ENCODE assay signal across 15 cellular contexts in genomic region chr1:170927955-170928850, GRCh38. TPM values are rescaled to one million over a fixed set of nuclear protein-coding genes. Genes with fewer than 3 reads are reported as not detected.
A peak's percentile ranks its signal among the peaks of the same experiment; 100 is the strongest.
DNase-seq lines count a peak whose midpoint lies in the region; ATAC-seq and TF ChIP-seq lines count a peak whose summit lies in the region.
"Had no signal": no experiment of that assay in that cellular context is flagged by ENCODE, and none has a peak within 500 bp of the region (broad histone marks: within the 10 kb centered on the region; RNA-seq: fewer than 3 reads in every experiment).

No MANE protein-coding gene starts in this region.

- H3K9me3 Mint-ChIP-seq in WTC11 (peaks cover 6% of the 10 kb centered on the region; the same call in 1 of the 2 replicates), type B pancreatic cell (no peaks in the 10 kb centered on the region), Calu3 (ENCODE audit: low read depth, unreplicated experiment) (no peaks in the 10 kb centered on the region)
- H3K9me3 Mint-ChIP-seq: activated naive CD8-positive, alpha-beta T cell treated with anti-CD3 and anti-CD28 coated beads, Interleukin-2, amount 50 U/mL, for 24 hours had no signal

- POLR2A ChIA-PET in WTC11 (lab: Charles Lee) = no interaction called here

- peak; percentile 43; the same call in 1 of the 2 replicates for ATAC-seq in WTC11
- no peak for ATAC-seq in HG03196 (IDR thresholded peaks at IDR 0.05; ENCODE audit: unreplicated experiment)
- ATAC-seq in GM19455 (IDR thresholded peaks at IDR 0.05; ENCODE audit: unreplicated experiment) = no peak
- ATAC-seq: activated CD8-positive, alpha-beta T cell treated with anti-CD3 and anti-CD28 coated beads, Interleukin-2, amount 10 ng/mL, durations not matched to agents 7 days and 5 days; activated naive CD8-positive, alpha-beta T cell treated with anti-CD3 and anti-CD28 coated beads, Interleukin-2, amount 50 U/mL, for 24 hours had no signal

- intact Hi-C loops in Calu3 (cut with micrococcal nuclease; ENCODE audit: unreplicated experiment) = loop anchor here (1.0 to 5.0 kb wide), 2 partner anchors 161 to 999 kb away; no protein-coding TSS in a partner anchor

- BruUV-seq in Calu3 (replicated peaks; lab: Mats Ljungman, UMichigan) = no TSS peak

- H3K27ac Mint-ChIP-seq in WTC11 = no peak overlapping the region
- H3K27ac Mint-ChIP-seq in type B pancreatic cell = no peak overlapping the region
- no peak overlapping the region for H3K27ac Mint-ChIP-seq in Calu3 (ENCODE audit: unreplicated experiment)
- H3K27ac Mint-ChIP-seq: activated CD8-positive, alpha-beta T cell treated with anti-CD3 and anti-CD28 coated beads, Interleukin-2, amount 10 ng/mL, durations not matched to agents 7 days and 5 days; activated naive CD8-positive, alpha-beta T cell treated with anti-CD3 and anti-CD28 coated beads, Interleukin-2, amount 50 U/mL, for 24 hours had no signal

- H3K4me1 Mint-ChIP-seq in WTC11 (peaks cover 24% of the 10 kb centered on the region), type B pancreatic cell (ENCODE audit: unreplicated experiment) (peaks cover 7% of the 10 kb centered on the region), Calu3 (ENCODE audit: low read depth, unreplicated experiment) (no peaks in the 10 kb centered on the region)

- CTCF ChIA-PET in WTC11 (lab: Charles Lee) (interaction anchor here (0.7 to 4.0 kb wide), 11 partner anchors 11 to 386 kb away, joined by 3 to 60 read pairs (median 5); partner anchors contain the start of gene FMO4), Calu3 (lab: Charles Lee) (interaction anchor here (0.7 to 1.0 kb wide), 7 partner anchors 15 to 999 kb away, joined by 3 to 4 read pairs (median 3); no protein-coding TSS in a partner anchor)

- H3K27me3 Mint-ChIP-seq in WTC11 (ENCODE audit: low read depth) = no peaks in the 10 kb centered on the region; the same call in 1 of the 2 replicates
- no peaks in the 10 kb centered on the region for H3K27me3 Mint-ChIP-seq in type B pancreatic cell
- no peaks in the 10 kb centered on the region for H3K27me3 Mint-ChIP-seq in Calu3 (ENCODE audit: unreplicated experiment)

- H3K36me3 Mint-ChIP-seq in WTC11 (no peaks in the 10 kb centered on the region), type B pancreatic cell (no peaks in the 10 kb centered on the region), Calu3 (ENCODE audit: insufficient read depth, unreplicated experiment) (no peaks in the 10 kb centered on the region)

- no peak for TF ChIP-seq CTCF in WTC11 (IDR thresholded peaks at IDR 0.05)
- peak; percentile 42 for TF ChIP-seq CTCF in type B pancreatic cell (conservative IDR thresholded peaks at IDR 0.05)
- TF ChIP-seq CTCF in Calu3 (IDR thresholded peaks at IDR 0.05; ENCODE audit: unreplicated experiment) = no peak

- no peak overlapping the region for H3K4me3 Mint-ChIP-seq in WTC11
- no peak overlapping the region for H3K4me3 Mint-ChIP-seq in type B pancreatic cell
- H3K4me3 Mint-ChIP-seq in Calu3 (ENCODE audit: low read depth, unreplicated experiment) = no peak overlapping the region
- H3K4me3 Mint-ChIP-seq: activated CD8-positive, alpha-beta T cell treated with anti-CD3 and anti-CD28 coated beads, Interleukin-2, amount 10 ng/mL, durations not matched to agents 7 days and 5 days; activated naive CD8-positive, alpha-beta T cell treated with anti-CD3 and anti-CD28 coated beads, Interleukin-2, amount 50 U/mL, for 24 hours had no signal

- DNase-seq in NCI-H2107 treated with DMSO at 0.1 percent for 48 hours (lab: John Stamatoyannopoulos, UW; ENCODE audit: unreplicated experiment) (peak; percentile 4), NCI-H2107 (lab: John Stamatoyannopoulos, UW) (no peak), WTC11 (ENCODE audit: low spot score) (no peak), foreskin melanocyte (peak; percentile 65), type B pancreatic cell (ENCODE audit: extremely low spot score, unreplicated experiment) (no peak), Calu3 (no peak)
- DNase-seq: activated CD8-positive, alpha-beta T cell treated with anti-CD3 and anti-CD28 coated beads, Interleukin-2, amount 10 ng/mL, durations not matched to agents 7 days and 5 days; activated naive CD8-positive, alpha-beta T cell treated with anti-CD3 and anti-CD28 coated beads, Interleukin-2, amount 50 U/mL, for 24 hours; erythroblast; IMR-90; NCI-H446; SW 1271 had no signal

TF ChIP-seq in WTC11, 78 proteins besides CTCF, POLR2A, EP300 and RAD21 (continues in another document):
- TF ChIP-seq ZNF423 (CRISPR knock-in tag; IDR thresholded peaks at IDR 0.05) = no peak
- TF ChIP-seq CREB1 (CRISPR knock-in tag; IDR thresholded peaks at IDR 0.05) = no peak
- no peak for TF ChIP-seq TP53 (CRISPR knock-in tag; IDR thresholded peaks at IDR 0.05)
- TF ChIP-seq, protein P1, sequence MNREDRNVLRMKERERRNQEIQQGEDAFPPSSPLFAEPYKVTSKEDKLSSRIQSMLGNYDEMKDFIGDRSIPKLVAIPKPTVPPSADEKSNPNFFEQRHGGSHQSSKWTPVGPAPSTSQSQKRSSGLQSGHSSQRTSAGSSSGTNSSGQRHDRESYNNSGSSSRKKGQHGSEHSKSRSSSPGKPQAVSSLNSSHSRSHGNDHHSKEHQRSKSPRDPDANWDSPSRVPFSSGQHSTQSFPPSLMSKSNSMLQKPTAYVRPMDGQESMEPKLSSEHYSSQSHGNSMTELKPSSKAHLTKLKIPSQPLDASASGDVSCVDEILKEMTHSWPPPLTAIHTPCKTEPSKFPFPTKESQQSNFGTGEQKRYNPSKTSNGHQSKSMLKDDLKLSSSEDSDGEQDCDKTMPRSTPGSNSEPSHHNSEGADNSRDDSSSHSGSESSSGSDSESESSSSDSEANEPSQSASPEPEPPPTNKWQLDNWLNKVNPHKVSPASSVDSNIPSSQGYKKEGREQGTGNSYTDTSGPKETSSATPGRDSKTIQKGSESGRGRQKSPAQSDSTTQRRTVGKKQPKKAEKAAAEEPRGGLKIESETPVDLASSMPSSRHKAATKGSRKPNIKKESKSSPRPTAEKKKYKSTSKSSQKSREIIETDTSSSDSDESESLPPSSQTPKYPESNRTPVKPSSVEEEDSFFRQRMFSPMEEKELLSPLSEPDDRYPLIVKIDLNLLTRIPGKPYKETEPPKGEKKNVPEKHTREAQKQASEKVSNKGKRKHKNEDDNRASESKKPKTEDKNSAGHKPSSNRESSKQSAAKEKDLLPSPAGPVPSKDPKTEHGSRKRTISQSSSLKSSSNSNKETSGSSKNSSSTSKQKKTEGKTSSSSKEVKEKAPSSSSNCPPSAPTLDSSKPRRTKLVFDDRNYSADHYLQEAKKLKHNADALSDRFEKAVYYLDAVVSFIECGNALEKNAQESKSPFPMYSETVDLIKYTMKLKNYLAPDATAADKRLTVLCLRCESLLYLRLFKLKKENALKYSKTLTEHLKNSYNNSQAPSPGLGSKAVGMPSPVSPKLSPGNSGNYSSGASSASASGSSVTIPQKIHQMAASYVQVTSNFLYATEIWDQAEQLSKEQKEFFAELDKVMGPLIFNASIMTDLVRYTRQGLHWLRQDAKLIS (CRISPR knock-in tag; IDR thresholded peaks at IDR 0.05; ENCODE audit: borderline replicate concordance) = no peak
- TF ChIP-seq ZMAT4 (CRISPR knock-in tag; IDR thresholded peaks at IDR 0.05) = no peak
- no peak for TF ChIP-seq RORB (CRISPR knock-in tag; IDR thresholded peaks at IDR 0.05)
- TF ChIP-seq, protein P2, sequence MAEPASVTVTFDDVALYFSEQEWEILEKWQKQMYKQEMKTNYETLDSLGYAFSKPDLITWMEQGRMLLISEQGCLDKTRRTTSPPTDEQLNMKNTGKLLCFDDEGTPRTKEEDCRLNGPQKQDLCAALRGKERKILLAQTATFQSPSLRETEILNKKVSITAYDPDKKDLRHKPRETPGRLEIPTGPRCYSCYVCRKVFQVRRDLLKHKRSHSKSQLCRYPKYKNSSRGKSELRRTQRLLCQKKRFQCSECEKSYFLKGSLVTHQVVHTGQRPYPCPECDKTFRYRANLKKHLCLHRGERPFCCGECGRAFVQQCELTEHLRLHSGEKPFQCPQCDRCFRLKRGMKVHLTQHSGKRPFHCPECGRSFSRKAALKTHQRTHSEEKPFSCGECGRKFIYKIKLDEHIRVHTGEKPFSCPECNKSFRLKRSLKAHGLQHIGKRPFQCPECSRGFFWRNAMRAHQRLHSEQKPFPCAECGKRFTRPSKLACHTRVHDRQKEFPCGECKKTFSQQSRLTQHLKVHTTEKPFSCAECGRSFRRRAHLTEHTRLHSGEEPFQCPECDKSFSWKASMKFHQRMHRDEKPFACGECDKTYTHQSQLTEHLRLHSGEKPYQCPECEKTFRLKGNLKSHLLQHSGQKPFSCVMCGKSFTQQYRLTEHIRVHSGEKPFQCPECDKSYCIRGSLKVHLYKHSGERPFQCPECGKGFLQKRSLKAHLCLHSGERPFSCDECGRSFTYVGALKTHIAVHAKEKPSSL (CRISPR knock-in tag; conservative IDR thresholded peaks at IDR 0.05) = no peak
- TF ChIP-seq TCF7 (CRISPR knock-in tag; IDR thresholded peaks at IDR 0.05; ENCODE audit: low read depth) = no peak
- TF ChIP-seq FOXP4 (CRISPR knock-in tag; IDR thresholded peaks at IDR 0.05) = no peak
- no peak for TF ChIP-seq SP1 (CRISPR knock-in tag; conservative IDR thresholded peaks at IDR 0.05)
- no peak for TF ChIP-seq ZNF121 (CRISPR knock-in tag; IDR thresholded peaks at IDR 0.05)
- no peak for TF ChIP-seq CREM (CRISPR knock-in tag; IDR thresholded peaks at IDR 0.05)
- no peak for TF ChIP-seq TEAD4 (CRISPR knock-in tag; IDR thresholded peaks at IDR 0.05)
- TF ChIP-seq EMX1 (CRISPR knock-in tag; IDR thresholded peaks at IDR 0.05) = no peak

RNA-seq across cellular contexts. Expression of gene MROH9, which starts 7.1 kb away (rescaled TPM):
- total RNA-seq in WTC11 (2021) (not detected in 3 replicates), type B pancreatic cell (ENCODE audit: low replicate concordance) (not detected in 2 replicates), Calu3 (2022) (not detected in 2 replicates)
- total RNA-seq: activated CD8-positive, alpha-beta T cell treated with anti-CD3 and anti-CD28 coated beads, Interleukin-2, amount 10 ng/mL, durations not matched to agents 7 days and 5 days; IMR-90; liver had no signal

Comparison
In these comparisons a context has a peak if more than half of its experiments do, and no peak if none do; other contexts are left out.
1. DNase-seq: peak in NCI-H2107 treated with DMSO at 0.1 percent for 48 hours (single experiment) and foreskin melanocyte (single experiment); none in NCI-H2107 (single experiment), WTC11 (single experiment), type B pancreatic cell (single experiment) and Calu3 (single experiment).